10 cellular contexts compared by ENCODE assay signal in the genomic region with DNA sequence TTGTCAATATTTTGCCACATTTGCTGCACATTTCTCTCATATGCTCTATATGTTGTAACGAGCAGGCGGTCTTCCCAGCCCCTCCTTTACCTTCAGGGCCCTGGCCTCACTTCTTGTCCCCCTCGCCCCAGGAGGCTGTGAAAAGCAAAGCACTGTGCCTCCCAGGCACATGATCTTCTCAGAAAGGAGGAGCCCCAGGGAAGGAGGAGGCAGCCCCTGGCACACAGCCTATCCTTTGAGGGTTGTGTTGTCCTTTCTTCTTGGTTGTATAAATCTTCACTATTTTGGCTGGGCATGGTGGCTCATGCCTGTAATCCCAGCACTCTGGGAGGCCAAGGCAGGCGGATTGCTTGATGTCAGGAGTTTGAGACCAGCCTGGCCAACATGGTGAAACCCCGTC.
DNase-seq lines count a peak whose midpoint lies in the region; ATAC-seq and TF ChIP-seq lines count a peak whose summit lies in the region.
"Had no signal": no experiment of that assay in that cellular context is flagged by ENCODE, and none has a peak within 500 bp of the region (broad histone marks: within the 10 kb centered on the region; RNA-seq: fewer than 3 reads in every experiment).

No MANE protein-coding gene starts in this region.

- H3K9me3 ChIP-seq in T-helper 17 cell (ENCODE audit: control insufficient read depth, low read length, poor library complexity, severe bottlenecking), result no peaks in the 10 kb centered on the region
- H3K9me3 ChIP-seq: heart right ventricle had no signal

- no peaks in the 10 kb centered on the region for H3K27me3 Mint-ChIP-seq in stimulated activated naive CD8-positive, alpha-beta T cell treated with anti-CD3 and anti-CD28 coated beads, Interleukin-15, Interleukin-2, amounts not matched to agents 100 ng/mL and 50 ng/mL, for 24 hours
- H3K27me3 Mint-ChIP-seq in T-helper 17 cell, result no peaks in the 10 kb centered on the region

- H3K9me3 Mint-ChIP-seq in stimulated activated naive CD8-positive, alpha-beta T cell treated with anti-CD3 and anti-CD28 coated beads, Interleukin-15, Interleukin-2, amounts not matched to agents 100 ng/mL and 50 ng/mL, for 24 hours, result no peaks in the 10 kb centered on the region

- no peak for TF ChIP-seq POLR2A in erythroblast (IDR thresholded peaks at IDR 0.05; ENCODE audit: low read length)

- ATAC-seq in stimulated activated naive CD8-positive, alpha-beta T cell treated with anti-CD3 and anti-CD28 coated beads, Interleukin-15, Interleukin-2, amounts not matched to agents 100 U/mL and 50 U/mL, for 24 hours, result no peak
- ATAC-seq in T-helper 17 cell (peak; percentile 23), GM21529 (IDR thresholded peaks at IDR 0.05; ENCODE audit: unreplicated experiment) (no peak), HG02981 (IDR thresholded peaks at IDR 0.05; ENCODE audit: unreplicated experiment) (no peak), GM18498 (IDR thresholded peaks at IDR 0.05; ENCODE audit: unreplicated experiment) (no peak)
- ATAC-seq: heart right ventricle, Panc1 had no signal

- no peak for DNase-seq in stimulated activated naive CD8-positive, alpha-beta T cell treated with anti-CD3 and anti-CD28 coated beads, Interleukin-15, Interleukin-2, amounts not matched to agents 100 U/mL and 50 U/mL, for 24 hours
- DNase-seq in T-helper 17 cell (no peak), erythroblast (lab: John Stamatoyannopoulos, UW) (peak; percentile 24 to 26), HT-29 (ENCODE audit: low spot score) (no peak)
- DNase-seq: heart right ventricle had no signal

- H3K4me1 Mint-ChIP-seq in stimulated activated naive CD8-positive, alpha-beta T cell treated with anti-CD3 and anti-CD28 coated beads, Interleukin-15, Interleukin-2, amounts not matched to agents 100 ng/mL and 50 ng/mL, for 24 hours (ENCODE audit: low read depth), result peaks cover 95% of the 10 kb centered on the region
- peaks cover 75% of the 10 kb centered on the region for H3K4me1 Mint-ChIP-seq in T-helper 17 cell

- peaks cover 22% of the 10 kb centered on the region for H3K36me3 Mint-ChIP-seq in stimulated activated naive CD8-positive, alpha-beta T cell treated with anti-CD3 and anti-CD28 coated beads, Interleukin-15, Interleukin-2, amounts not matched to agents 100 ng/mL and 50 ng/mL, for 24 hours (ENCODE audit: low read depth)
- peaks cover 5% of the 10 kb centered on the region for H3K36me3 Mint-ChIP-seq in T-helper 17 cell (ENCODE audit: low read depth)

- no peak overlapping the region for H3K4me3 Mint-ChIP-seq in stimulated activated naive CD8-positive, alpha-beta T cell treated with anti-CD3 and anti-CD28 coated beads, Interleukin-15, Interleukin-2, amounts not matched to agents 100 ng/mL and 50 ng/mL, for 24 hours
- H3K4me3 Mint-ChIP-seq in T-helper 17 cell, result peak overlapping the region; percentile 83

- peak overlapping the region; percentile 89 for H3K27ac Mint-ChIP-seq in stimulated activated naive CD8-positive, alpha-beta T cell treated with anti-CD3 and anti-CD28 coated beads, Interleukin-15, Interleukin-2, amounts not matched to agents 100 ng/mL and 50 ng/mL, for 24 hours
- peak overlapping the region; percentile 98 for H3K27ac Mint-ChIP-seq in T-helper 17 cell

Comparison
In these comparisons a context has a peak if more than half of its experiments do, and no peak if none do; other contexts are left out.
1. DNase-seq: peak in erythroblast (2 of 2); none in stimulated activated naive CD8-positive, alpha-beta T cell treated with anti-CD3 and anti-CD28 coated beads, Interleukin-15, Interleukin-2, amounts not matched to agents 100 U/mL and 50 U/mL, for 24 hours (single experiment), T-helper 17 cell (0 of 3) and HT-29 (single experiment).